11 cellular contexts compared by ENCODE assay signal in genomic region chr2:62292190-62292589, GRCh38.
A peak's percentile ranks its signal among the peaks of the same experiment; 100 is the strongest.
DNase-seq lines count a peak whose midpoint lies in the region; ATAC-seq and TF ChIP-seq lines count a peak whose summit lies in the region.
"Had no signal": no experiment of that assay in that cellular context is flagged by ENCODE, and none has a peak within 500 bp of the region (broad histone marks: within the 10 kb centered on the region; RNA-seq: fewer than 3 reads in every experiment).

No MANE protein-coding gene starts in this region.

- H3K9me3 Mint-ChIP-seq in H9 (peaks cover 2 to 3% of the 10 kb centered on the region in 2 experiments), chondrocyte (ENCODE audit: low read depth) (no peaks in the 10 kb centered on the region)
- H3K9me3 Mint-ChIP-seq: activated T-helper 1 cell treated with anti-CD3 and anti-CD28 coated beads, Interleukin-12 subunit alpha, Interleukin-12 subunit beta, Interleukin-2, Interleukin-4 antibody, amounts not matched to agents 30 ng/mL and 10 ng/mL and 1 ng/mL, durations not matched to agents 14 hours and 24 hours and 36 hours; stimulated activated naive CD8-positive, alpha-beta T cell treated with anti-CD3 and anti-CD28 coated beads, Interleukin-15, Interleukin-2, amounts not matched to agents 100 ng/mL and 50 ng/mL, for 24 hours had no signal

- H3K56ac ChIP-seq in H9 (ENCODE audit: insufficient read length, low read depth, low read length) = no peak overlapping the region

- intact Hi-C loops in sciatic nerve (cut with DNase I) = no loop called here

- H3K27me3 ChIP-seq in H9 (ENCODE audit: insufficient read depth, low read length) = no peaks in the 10 kb centered on the region

- H2BK20ac ChIP-seq in H9 (ENCODE audit: low read depth, low read length, poor library complexity, severe bottlenecking) = no peak overlapping the region

- H3K4me1 Mint-ChIP-seq in H9 (peaks cover 13 to 23% of the 10 kb centered on the region in 2 experiments), chondrocyte (ENCODE audit: low read depth) (peaks cover 38% of the 10 kb centered on the region)

- H2AFZ ChIP-seq in H9 (ENCODE audit: low read length) = no peak overlapping the region

- H4K91ac ChIP-seq in H9 (ENCODE audit: insufficient read length, low read depth, low read length) = no peak overlapping the region

- CTCF ChIA-PET in GM10248 (lab: Yijun Ruan, JAX) = interaction anchor here (2.4 kb wide), 1 partner anchor 11 kb away, joined by 18 read pairs; no protein-coding TSS in a partner anchor

- H3K18ac ChIP-seq in H9 (ENCODE audit: insufficient read length, low read depth, low read length) = no peak overlapping the region

- H4K5ac ChIP-seq in H9 (ENCODE audit: insufficient read length, low read depth, low read length) = no peak overlapping the region

- H3K27ac ChIP-seq in H9 (ENCODE audit: insufficient read length, low read depth, low read length) (no peak overlapping the region), SK-N-MC (0 out of 2 replicates have a peak overlapping the region, but pooled peaks have one; percentile 16)

- H3K4me3 Mint-ChIP-seq in H9 (no peak overlapping the region), chondrocyte (ENCODE audit: unreplicated experiment) (no peak overlapping the region)
- H3K4me3 Mint-ChIP-seq: activated T-helper 1 cell treated with anti-CD3 and anti-CD28 coated beads, Interleukin-12 subunit alpha, Interleukin-12 subunit beta, Interleukin-2, Interleukin-4 antibody, amounts not matched to agents 30 ng/mL and 10 ng/mL and 1 ng/mL, durations not matched to agents 14 hours and 24 hours and 36 hours; stimulated activated naive CD8-positive, alpha-beta T cell treated with anti-CD3 and anti-CD28 coated beads, Interleukin-15, Interleukin-2, amounts not matched to agents 100 ng/mL and 50 ng/mL, for 24 hours had no signal

- H4K20me1 ChIP-seq in H9 (ENCODE audit: control insufficient read depth, insufficient read depth, insufficient read length) = no peaks in the 10 kb centered on the region

- no peak overlapping the region for H2BK5ac ChIP-seq in H9 (ENCODE audit: insufficient read length, low read length)

- H3T11ph ChIP-seq in H9 (ENCODE audit: low read length) = no peak overlapping the region

- H3K36me3 Mint-ChIP-seq in H9 (ENCODE audit: insufficient read depth in 1 of 3, low read depth in 3 of 3) = peaks cover 0 to 3% (median 2%) of the 10 kb centered on the region in 3 experiments; a peak in 3 of 7 replicates
- H3K36me3 Mint-ChIP-seq in chondrocyte (ENCODE audit: low read depth) = no peaks in the 10 kb centered on the region

- DNase-seq in H9 = no peak
- DNase-seq in SK-N-MC (ENCODE audit: low read depth, low spot score) = no peak
- DNase-seq in fibroblast of villous mesenchyme (ENCODE audit: low read depth) = peak; percentile 51
- no peak for DNase-seq in sciatic nerve (ENCODE audit: low spot score)
- no peak for DNase-seq in activated CD8-positive, alpha-beta memory T cell treated with anti-CD3 and anti-CD28 coated beads, Interleukin-2, amount 50 U/mL, for 48 hours
- DNase-seq in chondrocyte (ENCODE audit: low spot score) = no peak
- DNase-seq in GM10248 (ENCODE audit: extremely low spot score) = no peak
- DNase-seq: GOT3 had no signal

- no peak overlapping the region for H2BK12ac ChIP-seq in H9 (ENCODE audit: insufficient read length, low read depth, low read length)

- no peaks in the 10 kb centered on the region for H3K79me1 ChIP-seq in H9 (ENCODE audit: insufficient read depth, low read depth, low read length, poor library complexity, severe bottlenecking)

- H3K23me2 ChIP-seq in H9 (ENCODE audit: insufficient read length, low read depth, low read length, poor library complexity, severe bottlenecking) = no peaks in the 10 kb centered on the region

- H3K79me2 ChIP-seq in H9 (ENCODE audit: insufficient read depth, low read length) = 0 out of 2 replicates have a peak, but pooled peaks cover 2% of the 10 kb centered on the region

- H2BK15ac ChIP-seq in H9 (ENCODE audit: low read depth, low read length) = no peak overlapping the region

- H3K23ac ChIP-seq in H9 (ENCODE audit: insufficient read length, low read depth, low read length) = no peak overlapping the region

- H3K4me3 ChIP-seq in SK-N-MC = peak overlapping the region; percentile 19; the same call in 1 of the 2 replicates
- H3K4me3 ChIP-seq in fibroblast of villous mesenchyme (ENCODE audit: low read depth, low read length) = no peak overlapping the region

- TF ChIP-seq CTCF in H9 (conservative IDR thresholded peaks at IDR 0.05) = no peak
- TF ChIP-seq CTCF in fibroblast of villous mesenchyme (IDR thresholded peaks at IDR 0.05; ENCODE audit: insufficient read depth, low read depth, low read length) = no peak
- TF ChIP-seq CTCF in chondrocyte (IDR thresholded peaks at IDR 0.05) = no peak
- no peak for TF ChIP-seq CTCF in GM10248 (IDR thresholded peaks at IDR 0.05; ENCODE audit: control extremely low read depth, extremely low read depth, low read depth, missing control alignments)

- peak overlapping the region in 2 of 3 experiments; percentile 36 to 61; a peak in 2 of 7 replicates for H3K27ac Mint-ChIP-seq in H9
- no peak overlapping the region for H3K27ac Mint-ChIP-seq in chondrocyte (ENCODE audit: unreplicated experiment)
- H3K27ac Mint-ChIP-seq: activated T-helper 1 cell treated with anti-CD3 and anti-CD28 coated beads, Interleukin-12 subunit alpha, Interleukin-12 subunit beta, Interleukin-2, Interleukin-4 antibody, amounts not matched to agents 30 ng/mL and 10 ng/mL and 1 ng/mL, durations not matched to agents 14 hours and 24 hours and 36 hours had no signal

- POLR2A ChIA-PET in GM10248 (lab: Yijun Ruan, JAX) = no interaction called here

- no peak overlapping the region for H3K14ac ChIP-seq in H9 (ENCODE audit: insufficient read depth, low read length)

- no peak overlapping the region for H2AK5ac ChIP-seq in H9 (ENCODE audit: insufficient read length, low read length)

- ATAC-seq in sciatic nerve (peak; percentile 78), GM18909 (IDR thresholded peaks at IDR 0.05; ENCODE audit: poor library complexity, unreplicated experiment) (no peak)

- H2BK120ac ChIP-seq in H9 (ENCODE audit: low read depth, low read length, poor library complexity, severe bottlenecking) = no peak overlapping the region

- H3K9me3 ChIP-seq in H9 (ENCODE audit: control insufficient read depth, low read depth, low read length) = no peaks in the 10 kb centered on the region
- H3K9me3 ChIP-seq in SK-N-MC (ENCODE audit: low read depth, low read length) = no peaks in the 10 kb centered on the region

- H3K4me1 ChIP-seq in H9 (ENCODE audit: insufficient read depth, low read length) = no peaks in the 10 kb centered on the region; the same call in 1 of the 2 replicates

- no peaks in the 10 kb centered on the region for H3K36me3 ChIP-seq in SK-N-MC (ENCODE audit: insufficient read depth, low read length)

- H3K27me3 Mint-ChIP-seq in H9 (ENCODE audit: low read depth) (no peaks in the 10 kb centered on the region), chondrocyte (ENCODE audit: low read depth) (peaks cover 5% of the 10 kb centered on the region)
- H3K27me3 Mint-ChIP-seq: stimulated activated naive CD8-positive, alpha-beta T cell treated with anti-CD3 and anti-CD28 coated beads, Interleukin-15, Interleukin-2, amounts not matched to agents 100 ng/mL and 50 ng/mL, for 24 hours had no signal

- H3K9ac ChIP-seq in H9 (ENCODE audit: extremely low read depth, insufficient read length, low read length) = no peak overlapping the region
- no peak overlapping the region for H3K9ac ChIP-seq in SK-N-MC (ENCODE audit: insufficient read length)

- H3K4ac ChIP-seq in H9 (ENCODE audit: low read depth, low read length) = no peak overlapping the region

- WGBS in H9 (ENCODE audit: extremely low coverage, insufficient read length, low lambda C conversion rate) = no CpG with 5 or more reads among the region's 4 CpGs

- H4K8ac ChIP-seq in H9 (replicated peaks; ENCODE audit: insufficient read length, low read depth, low read length) = no peak overlapping the region

- H3K4me2 ChIP-seq in H9 (ENCODE audit: insufficient read depth, insufficient read length, low read length) = no peak overlapping the region
